In genomic region chr1:42963378-42964005, GRCh38 we compare ENCODE assay signal across 9 cellular contexts. TPM values are rescaled to one million over a fixed set of nuclear protein-coding genes. Genes with fewer than 3 reads are reported as not detected.
A peak's percentile ranks its signal among the peaks of the same experiment; 100 is the strongest.
DNase-seq lines count a peak whose midpoint lies in the region; ATAC-seq and TF ChIP-seq lines count a peak whose summit lies in the region.
"Had no signal": no experiment of that assay in that cellular context is flagged by ENCODE, and none has a peak within 500 bp of the region (broad histone marks: within the 10 kb centered on the region; RNA-seq: fewer than 3 reads in every experiment).

No MANE protein-coding gene starts in this region.

- H3K4me1 Mint-ChIP-seq in nephron: peaks cover 32% of the 10 kb centered on the region
- peaks cover 13 to 18% of the 10 kb centered on the region in 2 donors for H3K4me1 Mint-ChIP-seq in effector memory CD8-positive, alpha-beta T cell (ENCODE audit: low read depth in 2 of 2)

- peak overlapping the region; percentile 34 to 47 (median 38) for H3K4me3 Mint-ChIP-seq in nephron
- no peak overlapping the region for H3K4me3 Mint-ChIP-seq in effector memory CD8-positive, alpha-beta T cell
- H3K4me3 Mint-ChIP-seq: activated CD4-positive, alpha-beta T cell treated with anti-CD3 and anti-CD28 coated beads, Interleukin-2, amount 10 ng/mL, durations not matched to agents 7 days and 5 days had no signal

- peak overlapping the region; percentile 3 for H3K9ac ChIP-seq in mammary epithelial cell (ENCODE audit: insufficient read depth, low read length)

- H2AFZ ChIP-seq in mammary epithelial cell (ENCODE audit: low read depth, low read length): no peak overlapping the region

- H3K27ac ChIP-seq in mammary epithelial cell (ENCODE audit: insufficient read depth, low read depth, low read length) (peak overlapping the region; percentile 55), upper lobe of right lung (no peak overlapping the region)

- peaks cover 46% of the 10 kb centered on the region for H3K4me1 ChIP-seq in mammary epithelial cell (ENCODE audit: insufficient read depth, low read length)
- peaks cover 7% of the 10 kb centered on the region for H3K4me1 ChIP-seq in upper lobe of right lung

- H3K36me3 ChIP-seq in mammary epithelial cell (ENCODE audit: insufficient read depth, low read length) (no peaks in the 10 kb centered on the region), upper lobe of right lung (no peaks in the 10 kb centered on the region)

- WGBS in mammary epithelial cell (ENCODE audit: low coverage, missing lambda C conversion rate): 49% methylated on average over 9 of the region's 9 CpGs

- H3K27ac Mint-ChIP-seq in nephron: peak overlapping the region; percentile 62 to 71 (median 70)
- peak overlapping the region in 1 of 2 donors; percentile 5 for H3K27ac Mint-ChIP-seq in effector memory CD8-positive, alpha-beta T cell
- H3K27ac Mint-ChIP-seq: activated CD4-positive, alpha-beta T cell treated with anti-CD3 and anti-CD28 coated beads, Interleukin-2, amount 10 ng/mL, durations not matched to agents 7 days and 5 days had no signal

- no peaks in the 10 kb centered on the region for H4K20me1 ChIP-seq in mammary epithelial cell (ENCODE audit: insufficient read depth, low read length)

- H3K27me3 ChIP-seq in mammary epithelial cell (ENCODE audit: insufficient read depth, low read length) (no peaks in the 10 kb centered on the region), upper lobe of right lung (peaks cover 26% of the 10 kb centered on the region)

- H3K27me3 Mint-ChIP-seq in nephron (ENCODE audit: low read depth): peaks cover 9% of the 10 kb centered on the region
- H3K27me3 Mint-ChIP-seq in effector memory CD8-positive, alpha-beta T cell: no peaks in the 10 kb centered on the region

- dilution Hi-C loops in mammary epithelial cell (cut with HindIII; ENCODE audit: low sequenced_read_pairs): loop anchor here (5.0 kb wide), 1 partner anchor 39 kb away; no protein-coding TSS in a partner anchor

- CTCF ChIA-PET in mammary epithelial cell (lab: Charles Lee; ENCODE audit: low non-redundant PET): interaction anchor here (0.6 kb wide), 2 partner anchors 27 to 206 kb away, joined by 3 read pairs; no protein-coding TSS in a partner anchor

- no peaks in the 10 kb centered on the region for H3K9me3 Mint-ChIP-seq in nephron
- H3K9me3 Mint-ChIP-seq in effector memory CD8-positive, alpha-beta T cell: no peaks in the 10 kb centered on the region
- H3K9me3 Mint-ChIP-seq: activated CD4-positive, alpha-beta T cell treated with anti-CD3 and anti-CD28 coated beads, Interleukin-2, amount 10 ng/mL, durations not matched to agents 7 days and 5 days had no signal

- no peaks in the 10 kb centered on the region for H3K36me3 Mint-ChIP-seq in nephron (ENCODE audit: low read depth)
- peaks cover 7% of the 10 kb centered on the region for H3K36me3 Mint-ChIP-seq in effector memory CD8-positive, alpha-beta T cell (ENCODE audit: insufficient read depth)

- no peak for ATAC-seq in effector memory CD8-positive, alpha-beta T cell (replicated peaks)
- ATAC-seq in HG03095 (IDR thresholded peaks at IDR 0.05; ENCODE audit: unreplicated experiment): no peak
- ATAC-seq in upper lobe of right lung: no peak

- peak overlapping the region; percentile 13 for H3K4me2 ChIP-seq in mammary epithelial cell (ENCODE audit: insufficient read depth, low read depth, low read length)

- TF ChIP-seq CTCF in mammary epithelial cell (conservative IDR thresholded peaks at IDR 0.05 in 1 of 2, IDR thresholded peaks at IDR 0.05 in 1 of 2; ENCODE audit: extremely low read depth in 1 of 2, insufficient read depth in 1 of 2, low read depth in 1 of 2, low read length in 2 of 2) (no peak), nephron (IDR thresholded peaks at IDR 0.05; ENCODE audit: unreplicated experiment in 3 of 3) (no peak), upper lobe of right lung (IDR thresholded peaks at IDR 0.05) (no peak)

- peaks cover 15% of the 10 kb centered on the region for H3K79me2 ChIP-seq in mammary epithelial cell (ENCODE audit: insufficient read depth, low read length)

- intact Hi-C loops in mammary epithelial cell (cut with micrococcal nuclease) (no loop called here), upper lobe of right lung (cut with DNase I) (no loop called here)

- DNase-seq in Caki2 (ENCODE audit: low read depth): peak; percentile 90
- peak; percentile 88 for DNase-seq in NCI-H510A (lab: John Stamatoyannopoulos, UW)
- peak; percentile 68 for DNase-seq in mammary epithelial cell
- no peak for DNase-seq in effector memory CD8-positive, alpha-beta T cell
- no peak for DNase-seq in anterior cingulate cortex (lab: John Stamatoyannopoulos, UW)
- DNase-seq in upper lobe of right lung: no peak
- DNase-seq: activated CD4-positive, alpha-beta T cell treated with anti-CD3 and anti-CD28 coated beads, Interleukin-2, amount 10 ng/mL, durations not matched to agents 7 days and 5 days had no signal

- in situ Hi-C loops in Caki2 (cut with HindIII; ENCODE audit: low pct_unique_long_range_greater_than_20kb, low sequenced_read_pairs) (no loop called here), mammary epithelial cell (cut with MboI; ENCODE audit: low sequenced_read_pairs in 2 of 2) (no loop called here)

- H3K4me3 ChIP-seq in mammary epithelial cell (replicated peaks in 1 of 3; ENCODE audit: insufficient read depth in 1 of 3, low read depth in 2 of 3, low read length in 3 of 3) (no peak overlapping the region), upper lobe of right lung (no peak overlapping the region)

- no TSS peak for BruUV-seq in mammary epithelial cell (replicated peaks; lab: Mats Ljungman, UMichigan)

- H3K9me3 ChIP-seq in mammary epithelial cell (replicated peaks; ENCODE audit: insufficient read depth, low read length) (no peaks in the 10 kb centered on the region), upper lobe of right lung (no peaks in the 10 kb centered on the region)

RNA-seq across cellular contexts. Expression of gene SLC2A1, which starts 4.8 kb away (rescaled TPM):
- total RNA-seq in Caki2 (2014; rRNA removed; shearing (Covaris generic); ENCODE audit: low replicate concordance): 549 and 560 TPM in 2 replicates
- total RNA-seq in mammary epithelial cell (100 to 1,000 TPM; 471 to 738 TPM), upper lobe of right lung (12.9 TPM)
- polyA plus RNA-seq in mammary epithelial cell: 404 TPM
- polyA minus RNA-seq in mammary epithelial cell: 456 TPM

Comparison
In these comparisons a context has a peak if more than half of its experiments do, and no peak if none do; other contexts are left out.
1. DNase-seq: peak in Caki2 (single experiment), NCI-H510A (single experiment) and mammary epithelial cell (single experiment); none in effector memory CD8-positive, alpha-beta T cell (0 of 3), anterior cingulate cortex (0 of 58) and upper lobe of right lung (single experiment).
2. H3K4me3 Mint-ChIP-seq: peak in nephron (3 of 3); none in effector memory CD8-positive, alpha-beta T cell (0 of 2).
3. RNA of gene SLC2A1, which starts 4.8 kb away (total RNA-seq): 471 to 738 TPM in mammary epithelial cell and 549 to 560 TPM in Caki2; 12.9 TPM in upper lobe of right lung (single experiment); every median in the first group is over 10 times any median in the second.